18 cellular contexts compared by ENCODE assay signal in the genomic region with DNA sequence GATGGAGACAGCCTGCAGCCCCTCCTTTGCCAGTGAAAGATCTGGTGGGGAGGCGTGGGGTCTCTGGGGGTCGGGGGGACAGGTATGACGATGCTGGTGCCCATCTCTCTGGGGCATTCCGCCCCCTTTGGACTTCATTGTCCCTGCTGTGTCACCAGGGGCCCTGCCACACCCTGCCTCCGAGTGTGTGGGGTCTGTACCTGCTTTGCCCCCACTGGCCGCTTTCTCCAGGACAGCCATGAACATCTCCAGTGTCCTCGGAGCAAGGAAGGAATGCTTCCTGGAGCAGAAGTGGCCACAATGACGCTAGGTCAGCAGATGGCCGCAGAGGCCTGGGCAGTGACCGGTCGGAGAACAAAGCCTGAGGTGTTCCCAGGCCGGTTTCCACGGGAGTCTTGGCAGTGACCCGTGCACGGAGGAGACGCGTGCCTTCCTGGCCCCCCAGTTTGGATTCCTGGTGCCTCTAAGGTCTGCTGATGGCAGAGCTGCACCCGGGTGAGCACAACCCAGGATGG.
"Had no signal": no experiment of that assay in that cellular context is flagged by ENCODE, and none has a peak within 500 bp of the region (broad histone marks: within the 10 kb centered on the region; RNA-seq: fewer than 3 reads in every experiment).

No MANE protein-coding gene starts in this region.

- H3K36me3 Mint-ChIP-seq: immature natural killer cell, naive B cell had no signal

- ATAC-seq: effector memory CD8-positive, alpha-beta T cell; gastrocnemius medialis; heart right ventricle; left lung had no signal

- H3K4me1 ChIP-seq: esophagus muscularis mucosa, gastrocnemius medialis, heart right ventricle, left lung, transverse colon had no signal

- H3K27ac Mint-ChIP-seq: effector memory CD8-positive, alpha-beta T cell; immature natural killer cell; naive B cell; nephron progenitor cell had no signal

- H3K4me1 Mint-ChIP-seq: central memory CD8-positive, alpha-beta T cell; immature natural killer cell had no signal

- H3K27me3 ChIP-seq: gastrocnemius medialis, heart right ventricle, neutrophil, testis, transverse colon had no signal

- DNase-seq: effector memory CD8-positive, alpha-beta T cell; gastrocnemius medialis; heart right ventricle; hypothalamus; immature natural killer cell; left lung; mesendoderm; naive B cell; nephron progenitor cell; stimulated activated CD4-positive, alpha-beta T cell treated with anti-CD3 and anti-CD28 coated beads, Interleukin-2, amount 100 ng/mL, for 48 hours; stimulated activated naive CD4-positive, alpha-beta T cell treated with Interleukin-2 at 50 U/mL for 16 hours; testis; transverse colon had no signal

- H3K4me3 ChIP-seq: esophagus muscularis mucosa, gastrocnemius medialis, heart right ventricle, left lung, lung, testis, transverse colon had no signal

- H3K36me3 ChIP-seq: esophagus muscularis mucosa, gastrocnemius medialis, heart right ventricle, left lung, neutrophil, transverse colon had no signal

- H3K4me3 Mint-ChIP-seq: central memory CD8-positive, alpha-beta T cell; effector memory CD8-positive, alpha-beta T cell; immature natural killer cell; naive B cell; nephron progenitor cell had no signal

- H3K27ac ChIP-seq: epithelial cell of prostate, esophagus muscularis mucosa, gastrocnemius medialis, heart right ventricle, left lung, neutrophil, transverse colon had no signal

- H3K9me3 Mint-ChIP-seq: central memory CD8-positive, alpha-beta T cell; effector memory CD8-positive, alpha-beta T cell; immature natural killer cell; naive B cell had no signal

- H3K9me3 ChIP-seq: esophagus muscularis mucosa, gastrocnemius medialis, left lung, neutrophil, testis, transverse colon had no signal
